In the genomic region with DNA sequence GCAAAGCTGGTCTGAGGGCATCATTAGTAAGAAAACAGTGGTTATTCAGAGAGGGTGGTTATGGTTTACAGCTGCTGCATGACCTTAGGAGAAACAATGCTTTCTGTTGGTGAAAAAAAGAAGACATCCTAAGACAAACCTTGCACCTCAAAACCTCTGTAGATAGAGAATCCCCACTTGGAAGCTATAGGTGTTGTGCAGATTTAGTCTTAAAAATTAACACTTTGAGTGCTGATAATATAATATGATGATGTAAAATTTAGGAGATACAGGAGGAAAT, we compare ENCODE assay signal across 3 cellular contexts.
TF ChIP-seq lines count a peak whose summit lies in the region.

No MANE protein-coding gene starts in this region.

TF ChIP-seq in SK-N-SH, 30 proteins besides CTCF, POLR2A, EP300 and RAD21 (continues in another document):
- TF ChIP-seq FOSL2 (IDR thresholded peaks at IDR 0.05; ENCODE audit: borderline replicate concordance, low read depth) (no peak), YY1 (IDR thresholded peaks at IDR 0.05; ENCODE audit: low read depth) (no peak), ZBTB33 (IDR thresholded peaks at IDR 0.05; ENCODE audit: borderline replicate concordance, low read depth) (no peak), TCF12 (IDR thresholded peaks at IDR 0.05) (no peak), IRF3 (IDR thresholded peaks at IDR 0.05; ENCODE audit: low read depth, low read length) (no peak), MEF2A (IDR thresholded peaks at IDR 0.05; ENCODE audit: borderline replicate concordance, low read depth) (no peak), POLR2AphosphoS5 (IDR thresholded peaks at IDR 0.05; ENCODE audit: low read depth, low read length) (no peak), FOXM1 (IDR thresholded peaks at IDR 0.05; ENCODE audit: low read depth) (no peak), USF2 (IDR thresholded peaks at IDR 0.05; ENCODE audit: borderline replicate concordance, low read depth, low read length) (no peak), NRF1 (IDR thresholded peaks at IDR 0.05; ENCODE audit: low read depth, low read length) (no peak), SIN3A (IDR thresholded peaks at IDR 0.05; ENCODE audit: borderline replicate concordance, low read depth, low read length) (no peak), GABPA (IDR thresholded peaks at IDR 0.05; ENCODE audit: low read depth) (no peak), RCOR1 (IDR thresholded peaks at IDR 0.05; ENCODE audit: low read length) (no peak)
- TF ChIP-seq, protein P1, sequence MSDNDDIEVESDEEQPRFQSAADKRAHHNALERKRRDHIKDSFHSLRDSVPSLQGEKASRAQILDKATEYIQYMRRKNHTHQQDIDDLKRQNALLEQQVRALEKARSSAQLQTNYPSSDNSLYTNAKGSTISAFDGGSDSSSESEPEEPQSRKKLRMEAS (IDR thresholded peaks at IDR 0.05; ENCODE audit: low read depth): no peak
- TF ChIP-seq, protein P2, sequence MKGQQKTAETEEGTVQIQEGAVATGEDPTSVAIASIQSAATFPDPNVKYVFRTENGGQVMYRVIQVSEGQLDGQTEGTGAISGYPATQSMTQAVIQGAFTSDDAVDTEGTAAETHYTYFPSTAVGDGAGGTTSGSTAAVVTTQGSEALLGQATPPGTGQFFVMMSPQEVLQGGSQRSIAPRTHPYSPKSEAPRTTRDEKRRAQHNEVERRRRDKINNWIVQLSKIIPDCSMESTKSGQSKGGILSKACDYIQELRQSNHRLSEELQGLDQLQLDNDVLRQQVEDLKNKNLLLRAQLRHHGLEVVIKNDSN (IDR thresholded peaks at IDR 0.05; ENCODE audit: borderline replicate concordance, low read depth): no peak

TF ChIP-seq in SK-N-SH treated with all-trans-retinoic acid at 6 μM for 48 hours, 23 proteins besides CTCF, POLR2A, EP300 and RAD21:
- TF ChIP-seq ISL1 (CRISPR knock-in tag; IDR thresholded peaks at IDR 0.05): no peak
- no peak for TF ChIP-seq CSDC2 (CRISPR knock-in tag; IDR thresholded peaks at IDR 0.05)
- TF ChIP-seq SNAI2 (CRISPR knock-in tag; IDR thresholded peaks at IDR 0.05): no peak
- no peak for TF ChIP-seq CREB5 (CRISPR knock-in tag; IDR thresholded peaks at IDR 0.05; ENCODE audit: low read depth)
- no peak for TF ChIP-seq CSRNP3 (CRISPR knock-in tag; IDR thresholded peaks at IDR 0.05)
TF ChIP-seq in SK-N-SH treated with all-trans-retinoic acid at 6 μM for 48 hours: peak in this region for 0.

TF ChIP-seq in GM12878, 131 proteins besides CTCF, POLR2A, EP300 and RAD21:
- TF ChIP-seq IKZF2 (IDR thresholded peaks at IDR 0.05) (0 out of 4 replicates have a peak, but pooled peaks of 1 of the 2 experiments have one; percentile 4), JUND (IDR thresholded peaks at IDR 0.05; ENCODE audit: low read depth, low read length) (no peak), TCF7 (IDR thresholded peaks at IDR 0.05; ENCODE audit: borderline replicate concordance) (no peak), MXI1 (IDR thresholded peaks at IDR 0.05; ENCODE audit: low read depth, low read length) (0 out of 2 replicates have a peak, but pooled peaks have one; percentile 22), HCFC1 (IDR thresholded peaks at IDR 0.05; ENCODE audit: low read length) (no peak), SIN3A (IDR thresholded peaks at IDR 0.05; ENCODE audit: low read depth, low read length) (no peak), ZZZ3 (IDR thresholded peaks at IDR 0.05; ENCODE audit: control insufficient read depth, insufficient read length, low read depth) (no peak), ATF2 (IDR thresholded peaks at IDR 0.05; ENCODE audit: low read length) (no peak), KDM1A (IDR thresholded peaks at IDR 0.05; ENCODE audit: borderline replicate concordance) (no peak)
- TF ChIP-seq, protein P3, sequence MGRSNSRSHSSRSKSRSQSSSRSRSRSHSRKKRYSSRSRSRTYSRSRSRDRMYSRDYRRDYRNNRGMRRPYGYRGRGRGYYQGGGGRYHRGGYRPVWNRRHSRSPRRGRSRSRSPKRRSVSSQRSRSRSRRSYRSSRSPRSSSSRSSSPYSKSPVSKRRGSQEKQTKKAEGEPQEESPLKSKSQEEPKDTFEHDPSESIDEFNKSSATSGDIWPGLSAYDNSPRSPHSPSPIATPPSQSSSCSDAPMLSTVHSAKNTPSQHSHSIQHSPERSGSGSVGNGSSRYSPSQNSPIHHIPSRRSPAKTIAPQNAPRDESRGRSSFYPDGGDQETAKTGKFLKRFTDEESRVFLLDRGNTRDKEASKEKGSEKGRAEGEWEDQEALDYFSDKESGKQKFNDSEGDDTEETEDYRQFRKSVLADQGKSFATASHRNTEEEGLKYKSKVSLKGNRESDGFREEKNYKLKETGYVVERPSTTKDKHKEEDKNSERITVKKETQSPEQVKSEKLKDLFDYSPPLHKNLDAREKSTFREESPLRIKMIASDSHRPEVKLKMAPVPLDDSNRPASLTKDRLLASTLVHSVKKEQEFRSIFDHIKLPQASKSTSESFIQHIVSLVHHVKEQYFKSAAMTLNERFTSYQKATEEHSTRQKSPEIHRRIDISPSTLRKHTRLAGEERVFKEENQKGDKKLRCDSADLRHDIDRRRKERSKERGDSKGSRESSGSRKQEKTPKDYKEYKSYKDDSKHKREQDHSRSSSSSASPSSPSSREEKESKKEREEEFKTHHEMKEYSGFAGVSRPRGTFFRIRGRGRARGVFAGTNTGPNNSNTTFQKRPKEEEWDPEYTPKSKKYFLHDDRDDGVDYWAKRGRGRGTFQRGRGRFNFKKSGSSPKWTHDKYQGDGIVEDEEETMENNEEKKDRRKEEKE (IDR thresholded peaks at IDR 0.05): no peak
- TF ChIP-seq, protein P4, sequence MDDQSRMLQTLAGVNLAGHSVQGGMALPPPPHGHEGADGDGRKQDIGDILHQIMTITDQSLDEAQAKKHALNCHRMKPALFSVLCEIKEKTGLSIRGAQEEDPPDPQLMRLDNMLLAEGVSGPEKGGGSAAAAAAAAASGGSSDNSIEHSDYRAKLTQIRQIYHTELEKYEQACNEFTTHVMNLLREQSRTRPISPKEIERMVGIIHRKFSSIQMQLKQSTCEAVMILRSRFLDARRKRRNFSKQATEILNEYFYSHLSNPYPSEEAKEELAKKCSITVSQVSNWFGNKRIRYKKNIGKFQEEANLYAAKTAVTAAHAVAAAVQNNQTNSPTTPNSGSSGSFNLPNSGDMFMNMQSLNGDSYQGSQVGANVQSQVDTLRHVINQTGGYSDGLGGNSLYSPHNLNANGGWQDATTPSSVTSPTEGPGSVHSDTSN (IDR thresholded peaks at IDR 0.05; ENCODE audit: insufficient replicate concordance, low read depth, low read length): no peak
